ENCODE assay signal across 9 cellular contexts in genomic region chr2:43127208-43127940, GRCh38.
DNase-seq lines count a peak whose midpoint lies in the region; ATAC-seq, FAIRE-seq and TF ChIP-seq lines count a peak whose summit lies in the region.
"Had no signal": no experiment of that assay in that cellular context is flagged by ENCODE, and none has a peak within 500 bp of the region (broad histone marks: within the 10 kb centered on the region; RNA-seq: fewer than 3 reads in every experiment).

No MANE protein-coding gene starts in this region.

- no peak for TF ChIP-seq POLR2A in heart left ventricle (IDR thresholded peaks at IDR 0.05)

- peaks cover 7 to 66% (median 40%) of the 10 kb centered on the region in 12 donors for H3K4me1 ChIP-seq in heart left ventricle
- H3K4me1 ChIP-seq in small intestine (ENCODE audit: control insufficient read depth in 2 of 2, insufficient read depth in 1 of 2, low read depth in 1 of 2, low read length in 1 of 2): peaks cover 5 to 20% of the 10 kb centered on the region in 2 donors

- H3K9me3 ChIP-seq in heart left ventricle (no peaks in the 10 kb centered on the region), small intestine (ENCODE audit: control insufficient read depth, low read depth) (no peaks in the 10 kb centered on the region)

- WGBS in heart left ventricle, 4 donors: 69 to 72% (median 71%) methylated on average over 16 to 24 of the region's 24 CpGs
- WGBS in small intestine, 3 donors: 61 to 71% (median 70%) methylated on average over 24 of the region's 24 CpGs

- POLR2A ChIA-PET in RWPE1 (lab: Yijun Ruan, JAX; ENCODE audit: low non-redundant PET): no interaction called here

- no peak for FAIRE-seq in small intestine (lab: Jason Lieb, UNC)
- FAIRE-seq: G401.6 had no signal

- DNase-seq in NCI-H2196 (lab: John Stamatoyannopoulos, UW; ENCODE audit: unreplicated experiment) (peak; percentile 9), NCI-H2196 treated with DMSO at 0.1 percent for 48 hours (lab: John Stamatoyannopoulos, UW; ENCODE audit: unreplicated experiment) (no peak), RWPE1 (ENCODE audit: low spot score) (no peak), heart left ventricle (peak; percentile 71 to 92 (median 72)), small intestine (peak; percentile 67), DMS114 treated with DMSO at 0.1 percent for 48 hours (lab: John Stamatoyannopoulos, UW; ENCODE audit: unreplicated experiment) (no peak)
- DNase-seq in activated T-helper 9 cell treated with anti-CD3 and anti-CD28 coated beads, Interleukin-2, amount 50 U/mL, for 16 hours (ENCODE audit: low read depth): peak; percentile 87

- H3K4me3 ChIP-seq in heart left ventricle: no peak overlapping the region
- H3K4me3 ChIP-seq in small intestine (ENCODE audit: low read depth in 1 of 2, low read length in 2 of 2): no peak overlapping the region

- H3K27me3 ChIP-seq in heart left ventricle (no peaks in the 10 kb centered on the region), small intestine (ENCODE audit: control insufficient read depth in 2 of 2, insufficient read depth in 2 of 2, low read length in 2 of 2) (no peaks in the 10 kb centered on the region)

- CTCF ChIA-PET in RWPE1 (lab: Yijun Ruan, JAX): interaction anchor here (0.5 to 1.0 kb wide), 4 partner anchors 36 to 301 kb away, joined by 3 to 10 read pairs (median 8); partner anchors contain the start of gene ZFP36L2

- H3K36me3 ChIP-seq in heart left ventricle (no peaks in the 10 kb centered on the region), small intestine (ENCODE audit: control insufficient read depth in 2 of 2, insufficient read depth in 2 of 2, low read length in 2 of 2) (no peaks in the 10 kb centered on the region)

- ATAC-seq in heart left ventricle (peak in 3 of 4 donors; percentile 27 to 56 (median 50)), HG02938 (IDR thresholded peaks at IDR 0.05; ENCODE audit: unreplicated experiment) (no peak)

- intact Hi-C loops in heart left ventricle (cut with DNase I): loop anchor here in 6 of 10 donors (2.0 to 10.0 kb wide), 7 partner anchors 100 to 360 kb away; no protein-coding TSS in a partner anchor

- H3K27ac ChIP-seq in RWPE1 (peak overlapping the region; percentile 98), heart left ventricle (peak overlapping the region in 5 of 12 donors; percentile 2 to 94 (median 25)), small intestine (ENCODE audit: low read depth in 1 of 2, low read length in 1 of 2) (peak overlapping the region; percentile 50 to 91)

- TF ChIP-seq CTCF in RWPE1 (conservative IDR thresholded peaks at IDR 0.05; ENCODE audit: low read depth): peak; percentile 58
- TF ChIP-seq CTCF in heart left ventricle (IDR thresholded peaks at IDR 0.05): peak; percentile 45 to 70 (median 62)

Comparison
In these comparisons a context has a peak if more than half of its experiments do, and no peak if none do; other contexts are left out.
1. DNase-seq: peak in NCI-H2196 (single experiment), activated T-helper 9 cell treated with anti-CD3 and anti-CD28 coated beads, Interleukin-2, amount 50 U/mL, for 16 hours (single experiment), heart left ventricle (5 of 5) and small intestine (single experiment); none in NCI-H2196 treated with DMSO at 0.1 percent for 48 hours (single experiment), RWPE1 (single experiment) and DMS114 treated with DMSO at 0.1 percent for 48 hours (single experiment).